Comparison of ENCODE assay signal across 17 cellular contexts in genomic region chr16:86304868-86305267, GRCh38.
"Had no signal": no experiment of that assay in that cellular context is flagged by ENCODE, and none has a peak within 500 bp of the region (broad histone marks: within the 10 kb centered on the region; RNA-seq: fewer than 3 reads in every experiment).

No MANE protein-coding gene starts in this region.

- DNase-seq: activated B cell treated with CpG ODN at 0.5 μM for 24 hours; activated CD4-positive, alpha-beta T cell treated with anti-CD3 and anti-CD28 coated beads, Interleukin-2, amount 10 ng/mL, durations not matched to agents 24 days and 14 days; activated CD8-positive, alpha-beta T cell treated with anti-CD3 and anti-CD28 coated beads for 36 hours; activated naive CD4-positive, alpha-beta T cell; activated naive CD8-positive, alpha-beta T cell treated with anti-CD3 and anti-CD28 coated beads for 36 hours; activated T-cell treated with anti-CD3 and anti-CD28 coated beads, Interleukin-2, amount 50 U/mL, for 1 hour; amniotic stem cell; foreskin melanocyte; heart right ventricle; left ventricle myocardium superior; mesendoderm; stimulated activated naive B cell treated with anti-CD40 and anti-IgM and Interleukin-4, amounts not matched to agents 10 μg/mL and 1 μg/mL and 100 μg/mL, for 72 hours; T-helper 1 cell; T-helper 9 cell; thyroid gland had no signal

- H3K9ac ChIP-seq: parathyroid adenoma had no signal

- H3K27ac ChIP-seq: cardiac muscle cell, heart right ventricle, parathyroid adenoma had no signal

- H3K36me3 ChIP-seq: cardiac muscle cell, heart right ventricle, thyroid gland had no signal

- H2AFZ ChIP-seq: parathyroid adenoma had no signal

- H3K27me3 ChIP-seq: cardiac muscle cell, thyroid gland had no signal

- H3K4me3 ChIP-seq: cardiac muscle cell, heart right ventricle, thyroid gland had no signal

- H3K4me1 ChIP-seq: parathyroid adenoma, thyroid gland had no signal

- H3K9me3 ChIP-seq: heart right ventricle, thyroid gland had no signal

- H3K79me2 ChIP-seq: parathyroid adenoma had no signal
